In the genomic region with DNA sequence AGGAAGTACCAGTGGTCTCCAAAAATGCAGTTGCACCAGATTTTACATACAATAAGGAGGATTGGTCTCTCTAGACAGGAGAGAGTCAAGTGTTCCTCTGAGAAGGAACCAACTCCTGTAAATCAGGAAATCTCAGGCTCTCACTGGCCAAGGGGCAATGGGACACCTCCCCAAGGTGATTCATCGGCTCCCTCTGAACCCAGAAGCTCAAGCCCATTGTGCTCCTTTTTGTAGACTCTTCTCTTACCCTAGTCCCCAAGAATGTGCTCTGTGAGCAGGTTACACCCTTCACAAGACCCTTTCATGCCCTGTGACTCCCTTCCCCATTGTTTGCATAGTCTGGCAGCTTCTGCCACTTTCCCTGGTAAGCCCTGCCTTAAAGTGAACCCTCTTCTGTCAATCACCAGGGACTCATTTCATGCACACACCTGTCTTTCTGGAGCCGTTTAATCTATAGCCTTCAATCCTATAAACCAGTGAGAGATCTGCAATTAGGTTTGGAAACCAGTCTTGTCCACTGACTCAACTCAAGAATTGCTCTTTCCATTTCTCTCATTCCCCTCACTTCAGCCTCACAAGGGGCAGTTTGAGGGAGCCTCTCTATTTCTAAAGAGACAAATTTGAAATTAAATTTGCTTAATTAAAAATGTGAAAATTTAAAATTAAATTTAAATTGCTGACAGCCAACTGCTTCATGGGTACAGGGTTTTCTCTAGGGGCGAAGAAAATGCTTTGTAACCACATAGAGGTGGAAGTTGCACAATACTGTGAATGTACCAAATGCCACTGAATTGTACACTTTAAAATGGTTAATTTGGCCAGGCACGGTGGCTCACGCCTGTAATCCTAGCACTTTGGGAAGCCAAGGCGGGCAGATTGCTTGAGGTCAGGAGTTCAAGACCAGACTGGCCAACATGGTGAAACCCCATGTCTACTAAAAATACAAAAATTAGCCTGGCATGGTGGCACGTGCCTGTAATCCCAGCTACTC, we compare ENCODE assay signal across 13 cellular contexts. TPM values are rescaled to one million over a fixed set of nuclear protein-coding genes. Genes with fewer than 3 reads are reported as not detected.
A peak's percentile ranks its signal among the peaks of the same experiment; 100 is the strongest.
DNase-seq lines count a peak whose midpoint lies in the region; ATAC-seq, FAIRE-seq and TF ChIP-seq lines count a peak whose summit lies in the region.
"Had no signal": no experiment of that assay in that cellular context is flagged by ENCODE, and none has a peak within 500 bp of the region (broad histone marks: within the 10 kb centered on the region; RNA-seq: fewer than 3 reads in every experiment).

No MANE protein-coding gene starts in this region.

- peaks cover 14% of the 10 kb centered on the region for H3K27me3 ChIP-seq in OCI-LY3 (ENCODE audit: low read depth, low read length)
- H3K27me3 ChIP-seq: ascending aorta had no signal

- peaks cover 26% of the 10 kb centered on the region for H3K4me1 ChIP-seq in OCI-LY3 (ENCODE audit: low read length)
- H3K4me1 ChIP-seq: ascending aorta had no signal

- H2AFZ ChIP-seq in OCI-LY3 (ENCODE audit: low read depth, low read length), result no peak overlapping the region

- H3K4me3 ChIP-seq in OCI-LY3 (ENCODE audit: low read length), result no peak overlapping the region
- H3K4me3 ChIP-seq: ascending aorta had no signal

- no peaks in the 10 kb centered on the region for H3K36me3 ChIP-seq in OCI-LY3 (replicated peaks; ENCODE audit: low read depth, low read length)
- H3K36me3 ChIP-seq: ascending aorta had no signal

- peaks cover 40% of the 10 kb centered on the region for H3K4me1 Mint-ChIP-seq in CD14-positive monocyte

- peaks cover 3 to 5% (median 4%) of the 10 kb centered on the region in 3 donors for H3K27me3 Mint-ChIP-seq in CD14-positive monocyte (ENCODE audit: low read depth in 3 of 3)
- H3K27me3 Mint-ChIP-seq: memory B cell had no signal

- H3K4me3 Mint-ChIP-seq in CD14-positive monocyte, result no peak overlapping the region
- H3K4me3 Mint-ChIP-seq: memory B cell had no signal

- H3K27ac ChIP-seq in OCI-LY3 (ENCODE audit: low read length), result no peak overlapping the region
- H3K27ac ChIP-seq: ascending aorta had no signal

- no peaks in the 10 kb centered on the region for H3K36me3 Mint-ChIP-seq in CD14-positive monocyte
- H3K36me3 Mint-ChIP-seq: memory B cell had no signal

- intact Hi-C loops in CD14-positive monocyte (cut with micrococcal nuclease), result no loop called here

- no peak for TF ChIP-seq CTCF in CD14-positive monocyte (IDR thresholded peaks at IDR 0.05)
- TF ChIP-seq CTCF in OCI-LY3 (IDR thresholded peaks at IDR 0.05; ENCODE audit: low read depth, low read length), result no peak

- H3K27ac Mint-ChIP-seq in CD14-positive monocyte, result peak overlapping the region; percentile 14 to 72 (median 64)
- H3K27ac Mint-ChIP-seq: memory B cell had no signal

- ATAC-seq in GM21529 (IDR thresholded peaks at IDR 0.05; ENCODE audit: unreplicated experiment) (no peak), HG03432 (IDR thresholded peaks at IDR 0.05; ENCODE audit: unreplicated experiment) (no peak)

- no peaks in the 10 kb centered on the region for H3K9me3 Mint-ChIP-seq in CD14-positive monocyte
- H3K9me3 Mint-ChIP-seq: memory B cell had no signal

- no peaks in the 10 kb centered on the region for H3K9me3 ChIP-seq in OCI-LY3 (ENCODE audit: insufficient read depth, low read length)
- H3K9me3 ChIP-seq: ascending aorta had no signal

- DNase-seq in CD14-positive monocyte (ENCODE audit: low spot score), result no peak
- peak; percentile 35 for DNase-seq in HT1080 (ENCODE audit: low read depth)
- DNase-seq in germinal center (ENCODE audit: low spot score), result peak; percentile 34
- no peak for DNase-seq in GM19239 (ENCODE audit: insufficient read length, low spot score)
- DNase-seq: hippocampal formation; NCI-H2081 treated with DMSO at 0.1 percent for 48 hours; SHP77; stimulated activated CD4-positive, alpha-beta T cell treated with anti-CD3 and anti-CD28 coated beads, Interleukin-1b, Interleukin-23, amount 100 ng/mL, for 48 hours had no signal

- H3K79me2 ChIP-seq in OCI-LY3 (ENCODE audit: low read length), result no peaks in the 10 kb centered on the region

- H3K9ac ChIP-seq in OCI-LY3 (ENCODE audit: low read length), result no peak overlapping the region

- H3K4me2 ChIP-seq in OCI-LY3 (ENCODE audit: low read length), result peak overlapping the region; percentile 36; the same call in 1 of the 2 replicates

- no peaks in the 10 kb centered on the region for H4K20me1 ChIP-seq in OCI-LY3 (ENCODE audit: insufficient read depth, low read length)

- FAIRE-seq in GM19239 (lab: Jason Lieb, UNC), result no peak

RNA-seq across cellular contexts. Expression of gene LTA4H, which starts 38.3 kb away (rescaled TPM):
- polyA plus RNA-seq in CD14-positive monocyte, result 100 to 1,000 TPM; 647 to 963 TPM
- 73.2 and 74.6 TPM in 2 replicates for total RNA-seq in HT1080 (2014; rRNA removed; shearing (Covaris generic))
- polyA plus RNA-seq in HT1080 (2015; cell fraction: cytosol; rRNA removed), result 81.9 and 98.0 TPM in 2 replicates
- 134 and 157 TPM in 2 replicates for polyA plus RNA-seq in HT1080 (2015; cell fraction: nucleus; rRNA removed)

Comparison
In these comparisons a context has a peak if more than half of its experiments do, and no peak if none do; other contexts are left out.
1. DNase-seq: peak in HT1080 (single experiment) and germinal center (single experiment); none in CD14-positive monocyte (single experiment) and GM19239 (single experiment).